ENCODE assay signal across 3 cellular contexts in the genomic region with DNA sequence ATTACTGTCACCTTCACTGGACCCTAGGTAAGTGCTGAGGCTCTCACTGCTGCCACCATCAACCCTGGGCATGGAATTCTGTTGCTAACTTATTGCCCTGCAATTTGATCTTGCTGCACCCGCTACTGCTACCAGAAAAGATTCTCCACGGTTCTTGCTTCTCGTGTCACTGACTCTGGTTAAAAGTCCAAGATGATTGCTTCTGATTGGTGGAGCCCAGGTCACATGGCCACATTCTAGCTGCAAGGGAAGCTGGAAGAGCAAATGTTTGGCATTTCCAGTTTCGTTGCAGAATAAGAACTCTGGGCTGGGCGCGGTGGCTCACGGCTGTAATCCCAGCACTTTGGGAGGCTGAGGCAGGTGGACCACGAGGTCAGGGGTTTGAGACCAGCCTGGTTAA.
TF ChIP-seq lines count a peak whose summit lies in the region.

No MANE protein-coding gene starts in this region.

TF ChIP-seq in HEK293, 187 proteins besides CTCF, POLR2A, EP300 and RAD21:
- TF ChIP-seq TRIM28 (IDR thresholded peaks at IDR 0.05; ENCODE audit: borderline replicate concordance, low read length) (peak; percentile 64; the same call in 1 of the 2 replicates), SETDB1 (IDR thresholded peaks at IDR 0.05; ENCODE audit: insufficient read length, low read length) (peak; percentile 19), ZBTB49 (tag by site-specific recombination; IDR thresholded peaks at IDR 0.05; ENCODE audit: low read depth) (no peak)

TF ChIP-seq in IMR-90, 13 proteins besides CTCF, POLR2A, EP300 and RAD21:
- no peak for TF ChIP-seq FOS (IDR thresholded peaks at IDR 0.05; ENCODE audit: low read depth, low read length)
- TF ChIP-seq, protein P1, sequence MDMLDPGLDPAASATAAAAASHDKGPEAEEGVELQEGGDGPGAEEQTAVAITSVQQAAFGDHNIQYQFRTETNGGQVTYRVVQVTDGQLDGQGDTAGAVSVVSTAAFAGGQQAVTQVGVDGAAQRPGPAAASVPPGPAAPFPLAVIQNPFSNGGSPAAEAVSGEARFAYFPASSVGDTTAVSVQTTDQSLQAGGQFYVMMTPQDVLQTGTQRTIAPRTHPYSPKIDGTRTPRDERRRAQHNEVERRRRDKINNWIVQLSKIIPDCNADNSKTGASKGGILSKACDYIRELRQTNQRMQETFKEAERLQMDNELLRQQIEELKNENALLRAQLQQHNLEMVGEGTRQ (IDR thresholded peaks at IDR 0.05; ENCODE audit: low read depth, low read length): peak; percentile 46; the same call in 1 of the 2 replicates

TF ChIP-seq in WTC11, 78 proteins besides CTCF, POLR2A, EP300 and RAD21:
- TF ChIP-seq JUN (CRISPR knock-in tag; IDR thresholded peaks at IDR 0.05): no peak
- TF ChIP-seq, protein P1 (CRISPR knock-in tag; IDR thresholded peaks at IDR 0.05): peak; percentile 47; the same call in 1 of the 2 replicates
